8 cellular contexts compared by ENCODE assay signal in the genomic region with DNA sequence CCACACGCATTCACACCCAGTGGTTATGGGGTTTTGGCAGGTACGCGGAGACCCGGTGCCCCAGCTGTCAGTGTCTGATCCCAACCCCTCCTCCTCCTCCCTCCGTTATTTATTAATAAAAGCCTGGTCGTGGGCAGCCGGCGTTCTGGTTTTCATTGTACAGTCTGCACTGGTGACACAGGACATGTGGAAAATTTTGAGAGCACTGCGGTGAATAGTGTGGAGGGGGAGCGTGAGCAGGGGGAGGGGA. TPM values are rescaled to one million over a fixed set of nuclear protein-coding genes. Genes with fewer than 3 reads are reported as not detected.
A peak's percentile ranks its signal among the peaks of the same experiment; 100 is the strongest.
DNase-seq lines count a peak whose midpoint lies in the region; ATAC-seq, FAIRE-seq and TF ChIP-seq lines count a peak whose summit lies in the region.

No MANE protein-coding gene starts in this region.

- H3K4me3 Mint-ChIP-seq in IgD-negative memory B cell, result peak overlapping the region; percentile 79 to 95 (median 90)

- TF ChIP-seq POLR2A in GM12891 (IDR thresholded peaks at IDR 0.05; ENCODE audit: low read depth, low read length), result no peak; the same call in 1 of the 2 replicates

- H3K27ac ChIP-seq in 22Rv1, result peak overlapping the region; percentile 89
- H3K27ac ChIP-seq in ectodermal cell (ENCODE audit: insufficient read depth, low read depth, low read length, poor library complexity, severe bottlenecking), result peak overlapping the region; percentile 57

- ATAC-seq in GM19467 (IDR thresholded peaks at IDR 0.05; ENCODE audit: unreplicated experiment), result peak; percentile 44
- ATAC-seq in omental fat pad (ENCODE audit: low FRiP score), result peak; percentile 48

- H3K9me3 ChIP-seq in ectodermal cell (ENCODE audit: control insufficient read depth, low read length), result no peaks in the 10 kb centered on the region

- H3K4me1 ChIP-seq in ectodermal cell (ENCODE audit: control insufficient read depth, insufficient read depth, low read length), result peaks cover 71% of the 10 kb centered on the region

- FAIRE-seq in GM12891 (lab: Jason Lieb, UNC), result no peak

- TF ChIP-seq CTCF in 22Rv1 (IDR thresholded peaks at IDR 0.05) (no peak), omental fat pad (IDR thresholded peaks at IDR 0.05) (no peak)

- peaks cover 14% of the 10 kb centered on the region for H3K27me3 ChIP-seq in ectodermal cell (ENCODE audit: control insufficient read depth, insufficient read depth, low read length, poor library complexity, severe bottlenecking)

- 4 to 5% methylated on average over 10 of the region's 10 CpGs for WGBS in ectodermal cell, 2 experiments

- no peaks in the 10 kb centered on the region for H3K27me3 Mint-ChIP-seq in IgD-negative memory B cell

- H3K36me3 Mint-ChIP-seq in IgD-negative memory B cell, result no peaks in the 10 kb centered on the region

- no peaks in the 10 kb centered on the region for H3K9me3 Mint-ChIP-seq in IgD-negative memory B cell

- DNase-seq in omental fat pad (ENCODE audit: low spot score) (no peak), GM12891 (ENCODE audit: insufficient read length, low spot score) (no peak), germinal center (ENCODE audit: low spot score) (no peak)
- no peak for DNase-seq in activated effector memory CD4-positive, alpha-beta T cell treated with anti-CD3 and anti-CD28 coated beads, Interleukin-2, amount 50 U/mL, for 16 hours

- peak overlapping the region; percentile 93 to 98 (median 96) for H3K27ac Mint-ChIP-seq in IgD-negative memory B cell

- H3K36me3 ChIP-seq in ectodermal cell (ENCODE audit: control insufficient read depth, insufficient read depth, low read length), result no peaks in the 10 kb centered on the region

- peaks cover 37 to 54% (median 51%) of the 10 kb centered on the region in 3 donors for H3K4me1 Mint-ChIP-seq in IgD-negative memory B cell

- peak overlapping the region; percentile 22 for H3K4me3 ChIP-seq in ectodermal cell (ENCODE audit: insufficient read depth, low read depth, low read length)

TF ChIP-seq in GM12891, 5 proteins besides CTCF, POLR2A, EP300 and RAD21:
- TF ChIP-seq SPI1 (IDR thresholded peaks at IDR 0.05; ENCODE audit: low read depth, low read length) (no peak), PAX5 (IDR thresholded peaks at IDR 0.05; ENCODE audit: insufficient read depth, low read length, severe bottlenecking) (no peak), POU2F2 (IDR thresholded peaks at IDR 0.05; ENCODE audit: low read depth, low read length) (no peak), TAF1 (IDR thresholded peaks at IDR 0.05; ENCODE audit: low read depth, low read length) (no peak), POLR2AphosphoS5 (IDR thresholded peaks at IDR 0.05; ENCODE audit: low read depth, low read length) (no peak)

RNA-seq across cellular contexts. Expression of gene IRF2BPL, which starts 11.5 kb away (rescaled TPM):
- polyA plus RNA-seq in IgD-negative memory B cell, result 2.6 TPM
- polyA plus RNA-seq in ectodermal cell (2013, experiment 1 of 4), result 15.5 TPM
- polyA plus RNA-seq in ectodermal cell (2013, experiment 2 of 4), result 12.7 TPM
- 15.6 TPM for polyA plus RNA-seq in ectodermal cell (2013, experiment 3 of 4)
- polyA plus RNA-seq in ectodermal cell (2013, experiment 4 of 4), result 16.1 TPM
- total RNA-seq in omental fat pad, result 10 to 100 TPM; 31.1 to 70.0 (median 34.4) TPM
- 22.0 TPM for polyA plus RNA-seq in GM12891 (2012; ENCODE audit: low read depth, missing spikeins)

RNA-seq across cellular contexts. Expression of gene CIPC, which starts 58.1 kb away (rescaled TPM):
- polyA plus RNA-seq in IgD-negative memory B cell, result 14.7 TPM
- 23.9 TPM for polyA plus RNA-seq in ectodermal cell (2013, experiment 1 of 4)
- polyA plus RNA-seq in ectodermal cell (2013, experiment 2 of 4), result 21.8 TPM
- 19.0 TPM for polyA plus RNA-seq in ectodermal cell (2013, experiment 3 of 4)
- polyA plus RNA-seq in ectodermal cell (2013, experiment 4 of 4), result 19.4 TPM
- total RNA-seq in omental fat pad, result 10 to 100 TPM; 34.2 to 47.3 (median 40.3) TPM
- polyA plus RNA-seq in GM12891 (2012; ENCODE audit: low read depth, missing spikeins), result 6.4 TPM
